Comparison of ENCODE assay signal across 13 cellular contexts in genomic region chr20:36469973-36470372, GRCh38.
DNase-seq lines count a peak whose midpoint lies in the region; ATAC-seq and TF ChIP-seq lines count a peak whose summit lies in the region.
"Had no signal": no experiment of that assay in that cellular context is flagged by ENCODE, and none has a peak within 500 bp of the region (broad histone marks: within the 10 kb centered on the region; RNA-seq: fewer than 3 reads in every experiment).

No MANE protein-coding gene starts in this region.

- no peak for TF ChIP-seq CTCF in OCI-LY7 (conservative IDR thresholded peaks at IDR 0.05; ENCODE audit: low read length)
- no peak for TF ChIP-seq CTCF in gastroesophageal sphincter (IDR thresholded peaks at IDR 0.05)
- no peak for TF ChIP-seq CTCF in psoas muscle (IDR thresholded peaks at IDR 0.05)
- no peak for TF ChIP-seq CTCF in omental fat pad (IDR thresholded peaks at IDR 0.05)

- H3K9ac ChIP-seq in BLaER1 treated with 17β-estradiol and CSF1 and Interleukin-3, amounts not matched to agents 10 nM and 100 nM, result 0 out of 22 replicates have a peak overlapping the region, but pooled peaks of 1 of the 11 experiments have one; percentile 39

- H3K4me1 ChIP-seq in BLaER1 treated with 17β-estradiol and CSF1 and Interleukin-3, amounts not matched to agents 10 nM and 100 nM, result peaks cover 79 to 98% (median 81%) of the 10 kb centered on the region in 10 experiments
- H3K4me1 ChIP-seq in OCI-LY7 (ENCODE audit: insufficient read depth, low read length, poor library complexity, severe bottlenecking) (peaks cover 91% of the 10 kb centered on the region), gastroesophageal sphincter (peaks cover 23 to 100% (median 80%) of the 10 kb centered on the region in 3 donors), psoas muscle (peaks cover 99% of the 10 kb centered on the region)

- no peak overlapping the region for H2AFZ ChIP-seq in OCI-LY7 (ENCODE audit: low read length)

- no peaks in the 10 kb centered on the region for H3K9me3 ChIP-seq in BLaER1 treated with 17β-estradiol and CSF1 and Interleukin-3, amounts not matched to agents 10 nM and 100 nM (replicated peaks in 1 of 11)
- no peaks in the 10 kb centered on the region for H3K9me3 ChIP-seq in OCI-LY7 (ENCODE audit: low read length)
- no peaks in the 10 kb centered on the region for H3K9me3 ChIP-seq in gastroesophageal sphincter
- no peaks in the 10 kb centered on the region for H3K9me3 ChIP-seq in psoas muscle

- H3K4me2 ChIP-seq in BLaER1 treated with 17β-estradiol and CSF1 and Interleukin-3, amounts not matched to agents 10 nM and 100 nM, result peak overlapping the region; percentile 15 to 86 (median 43)
- peak overlapping the region; percentile 65 for H3K4me2 ChIP-seq in OCI-LY7 (ENCODE audit: low read length)

- peaks cover 0 to 32% (median 21%) of the 10 kb centered on the region in 11 experiments; a peak in 14 of 22 replicates for H3K36me3 ChIP-seq in BLaER1 treated with 17β-estradiol and CSF1 and Interleukin-3, amounts not matched to agents 10 nM and 100 nM
- no peaks in the 10 kb centered on the region for H3K36me3 ChIP-seq in OCI-LY7 (ENCODE audit: insufficient read depth, low read length)
- no peaks in the 10 kb centered on the region for H3K36me3 ChIP-seq in gastroesophageal sphincter
- peaks cover 0 to 11% of the 10 kb centered on the region in 2 donors for H3K36me3 ChIP-seq in psoas muscle (ENCODE audit: insufficient read depth in 1 of 2, low read depth in 1 of 2)

- no peak for DNase-seq in OCI-LY7 (ENCODE audit: low spot score)
- DNase-seq in psoas muscle, result no peak
- DNase-seq in effector CD8-positive, alpha-beta T cell (lab: John Stamatoyannopoulos, UW), result no peak
- no peak for DNase-seq in omental fat pad (ENCODE audit: low spot score)
- DNase-seq in activated CD4-positive, alpha-beta T cell treated with anti-CD3 and anti-CD28 coated beads for 4 hours, result no peak
- DNase-seq: activated CD8-positive, alpha-beta memory T cell treated with anti-CD3 and anti-CD28 coated beads, Interleukin-2, amount 50 U/mL, for 48 hours; activated naive CD4-positive, alpha-beta T cell treated with anti-CD3 and anti-CD28 coated beads, Interleukin-2, amount 50 U/mL, for 16 hours; hippocampal formation; left cardiac atrium; natural killer cell had no signal

- peak overlapping the region in 2 of 11 experiments; percentile 22 to 23; a peak in 1 of 22 replicates for H3K27ac ChIP-seq in BLaER1 treated with 17β-estradiol and CSF1 and Interleukin-3, amounts not matched to agents 10 nM and 100 nM
- H3K27ac ChIP-seq in OCI-LY7 (ENCODE audit: low read depth, low read length, poor library complexity, severe bottlenecking) (peak overlapping the region; percentile 63), gastroesophageal sphincter (peak overlapping the region in 3 of 4 donors; percentile 44 to 99 (median 93)), psoas muscle (peak overlapping the region; percentile 74)

- intact Hi-C loops in OCI-LY7 (cut with micrococcal nuclease; ENCODE audit: unreplicated experiment), result loop anchor here (5.0 kb wide), 1 partner anchor 372 kb away; no protein-coding TSS in a partner anchor
- intact Hi-C loops in psoas muscle (cut with DNase I), result loop anchor here in 1 of 2 donors (10.0 kb wide), 1 partner anchor 135 kb away; the partner anchor contains the start of gene RAB5IF

- no peaks in the 10 kb centered on the region for H3K27me3 ChIP-seq in BLaER1 treated with 17β-estradiol and CSF1 and Interleukin-3, amounts not matched to agents 10 nM and 100 nM
- no peaks in the 10 kb centered on the region for H3K27me3 ChIP-seq in gastroesophageal sphincter
- H3K27me3 ChIP-seq in psoas muscle (ENCODE audit: insufficient read depth in 3 of 3, low read length in 2 of 3), result no peaks in the 10 kb centered on the region

- H3K9me2 ChIP-seq in OCI-LY7 (ENCODE audit: insufficient read depth, low read length), result no peaks in the 10 kb centered on the region

- no TSS peak for BruUV-seq in OCI-LY7 (replicated peaks; lab: Mats Ljungman, UMichigan)

- no peak for TF ChIP-seq POLR2A in gastroesophageal sphincter (IDR thresholded peaks at IDR 0.05)

- H3K4me3 ChIP-seq in BLaER1 treated with 17β-estradiol and CSF1 and Interleukin-3, amounts not matched to agents 10 nM and 100 nM, result no peak overlapping the region
- H3K4me3 ChIP-seq in OCI-LY7 (ENCODE audit: low read depth, low read length, poor library complexity, severe bottlenecking), result peak overlapping the region; percentile 42
- no peak overlapping the region for H3K4me3 ChIP-seq in gastroesophageal sphincter
- H3K4me3 ChIP-seq in psoas muscle, result no peak overlapping the region

- POLR2A ChIA-PET in OCI-LY7 (lab: Charles Lee), result interaction anchor here (0.7 to 2.4 kb wide), 2 partner anchors 20 to 288 kb away, joined by 3 to 5 read pairs; no protein-coding TSS in a partner anchor

- ATAC-seq in gastroesophageal sphincter, result no peak
- ATAC-seq in psoas muscle, result no peak
- no peak for ATAC-seq in GM21423 (IDR thresholded peaks at IDR 0.05; ENCODE audit: unreplicated experiment)
- no peak for ATAC-seq in omental fat pad (ENCODE audit: low FRiP score)
- ATAC-seq: left cardiac atrium, natural killer cell had no signal

- H3K79me2 ChIP-seq in OCI-LY7 (ENCODE audit: insufficient read depth, low read depth, low read length), result peaks cover 53% of the 10 kb centered on the region

- WGBS in gastroesophageal sphincter (ENCODE audit: low coverage in 1 of 2), 2 donors, result 28 to 35% methylated on average over 2 of the region's 2 CpGs
- WGBS in psoas muscle, 3 donors, result 29 to 43% (median 33%) methylated on average over 2 of the region's 2 CpGs

- CTCF ChIA-PET in OCI-LY7 (lab: Charles Lee; ENCODE audit: unreplicated experiment), result no interaction called here

- TF ChIP-seq EP300 in gastroesophageal sphincter (IDR thresholded peaks at IDR 0.05), result no peak

- peaks cover 64 to 100% (median 100%) of the 10 kb centered on the region in 11 experiments; a peak in 21 of 22 replicates for H4K20me1 ChIP-seq in BLaER1 treated with 17β-estradiol and CSF1 and Interleukin-3, amounts not matched to agents 10 nM and 100 nM
- H4K20me1 ChIP-seq in OCI-LY7 (ENCODE audit: insufficient read depth, low read length), result no peaks in the 10 kb centered on the region
